ENCODE assay signal across 8 cellular contexts in the genomic region with DNA sequence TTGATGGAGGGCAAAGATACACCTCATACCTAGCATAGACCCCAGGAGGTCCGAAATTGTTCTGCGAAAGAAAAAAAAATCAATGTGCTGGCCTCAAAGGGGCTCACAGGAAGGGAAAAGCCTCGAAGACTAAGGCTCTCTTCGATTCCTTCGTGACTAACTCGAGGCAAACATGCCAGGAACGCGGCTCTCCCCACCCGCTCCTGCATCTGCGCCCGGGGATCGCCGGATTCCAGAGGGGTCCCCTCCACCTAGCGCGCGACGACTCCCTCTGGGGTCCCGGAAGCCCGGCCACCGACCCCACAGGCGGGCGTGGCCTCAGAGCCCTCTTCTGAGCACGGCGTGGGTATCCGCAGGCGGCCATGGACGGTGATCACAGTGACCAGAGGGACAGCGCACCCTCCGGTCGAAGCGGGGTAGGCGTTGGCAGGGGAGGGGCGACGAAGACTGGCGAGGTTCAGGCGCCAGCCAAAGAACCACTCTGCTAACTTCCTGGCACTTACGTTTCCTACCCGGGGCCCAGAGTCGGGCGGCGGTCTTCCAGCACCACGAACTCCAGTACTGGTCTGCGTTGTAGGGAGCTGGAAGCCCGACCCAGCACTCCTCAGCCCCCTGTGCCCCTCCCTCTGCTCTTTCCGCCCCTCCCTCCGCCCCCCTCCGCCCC. TPM values are rescaled to one million over a fixed set of nuclear protein-coding genes. Genes with fewer than 3 reads are reported as not detected.
DNase-seq lines count a peak whose midpoint lies in the region; ATAC-seq, FAIRE-seq and TF ChIP-seq lines count a peak whose summit lies in the region.

No MANE protein-coding gene starts in this region.

- no peak for FAIRE-seq in D721Med (lab: Jason Lieb, UNC)

- ATAC-seq in GM19035 (IDR thresholded peaks at IDR 0.05; ENCODE audit: unreplicated experiment) (peak; percentile 67), HG03108 (IDR thresholded peaks at IDR 0.05; ENCODE audit: unreplicated experiment) (peak; percentile 65)

- peaks cover 23 to 32% of the 10 kb centered on the region in 2 donors for H3K4me1 ChIP-seq in adrenal gland (replicated peaks in 1 of 2)
- peaks cover 0 to 40% of the 10 kb centered on the region in 2 donors for H3K4me1 ChIP-seq in right atrium auricular region

- H3K4me3 ChIP-seq in adrenal gland: peak overlapping the region; percentile 1 to 84 (median 64)
- H3K4me3 ChIP-seq in right atrium auricular region: peak overlapping the region; percentile 93 to 99

- 0% methylated on average over 23 to 46 of the region's 47 CpGs for WGBS in adrenal gland, 4 donors

- H3K27ac ChIP-seq in adrenal gland (peak overlapping the region; percentile 95 to 99 (median 98)), right atrium auricular region (peak overlapping the region; percentile 97 to 99)

- peak; percentile 74 to 89 for TF ChIP-seq POLR2A in adrenal gland (IDR thresholded peaks at IDR 0.05)

- H3K36me3 ChIP-seq in adrenal gland (replicated peaks in 1 of 2) (no peaks in the 10 kb centered on the region), right atrium auricular region (no peaks in the 10 kb centered on the region)

- DNase-seq in D721Med (ENCODE audit: insufficient read length, low spot score) (peak; percentile 79), NCI-H460 (ENCODE audit: extremely low read depth, low read depth) (peak; percentile 87), adrenal gland (peak in 6 of 7 donors; percentile 86 to 93 (median 89)), right atrium auricular region (ENCODE audit: low spot score) (peak; percentile 87), pons (ENCODE audit: low spot score) (peak; percentile 85)
- DNase-seq in stimulated activated CD4-positive, alpha-beta T cell treated with anti-CD3 and anti-CD28 coated beads, Interleukin-4, amount 100 ng/mL, for 4 hours: no peak

- H3K9me3 ChIP-seq in adrenal gland (replicated peaks in 1 of 3) (no peaks in the 10 kb centered on the region), right atrium auricular region (no peaks in the 10 kb centered on the region)

- intact Hi-C loops in adrenal gland (cut with DNase I): no loop called here

- TF ChIP-seq CTCF in D721Med (IDR thresholded peaks at IDR 0.05; ENCODE audit: insufficient read depth, missing control alignments) (peak; percentile 20), adrenal gland (IDR thresholded peaks at IDR 0.05) (peak; percentile 20 to 56 (median 44)), right atrium auricular region (IDR thresholded peaks at IDR 0.05) (peak; percentile 20 to 57)

- H3K27me3 ChIP-seq in adrenal gland: no peaks in the 10 kb centered on the region
- no peaks in the 10 kb centered on the region for H3K27me3 ChIP-seq in right atrium auricular region

RNA-seq across cellular contexts. Expression of gene EIF3J, which starts 0.5 kb away (rescaled TPM):
- total RNA-seq in NCI-H460 (2014; rRNA removed; shearing (Covaris generic)): 48.6 and 61.8 TPM in 2 replicates
- 40.6 and 64.5 TPM in 2 replicates for polyA plus RNA-seq in NCI-H460 (2014; cell fraction: nucleus; rRNA removed)
- total RNA-seq in adrenal gland: 10 to 100 TPM; 21.5 to 97.7 (median 53.8) TPM
- 100 to 1,000 TPM in 1 of 3 donors, 10 to 100 TPM in 2; 21.4 to 178 (median 26.3) TPM for polyA plus RNA-seq in adrenal gland
- total RNA-seq in right atrium auricular region: 10 to 100 TPM; 27.2 to 34.5 TPM

Comparison
In these comparisons a context has a peak if more than half of its experiments do, and no peak if none do; other contexts are left out.
1. DNase-seq: peak in D721Med (single experiment), NCI-H460 (single experiment), adrenal gland (6 of 7), right atrium auricular region (single experiment) and pons (single experiment); none in stimulated activated CD4-positive, alpha-beta T cell treated with anti-CD3 and anti-CD28 coated beads, Interleukin-4, amount 100 ng/mL, for 4 hours (0 of 2).
2. Peak in every context shown above with its lines, with median percentiles within 50 percentile points of each other: CTCF ChIP-seq.